1 cellular context compared by ENCODE assay signal in genomic region chr3:12663936-12664908, GRCh38.
TF ChIP-seq lines count a peak whose summit lies in the region.

Gene RAF1, minus strand, starts transcription at chr3:12664117. Its CDS starts 45,396 bp downstream, at chr3:12618721.

TF ChIP-seq in GM12878, 131 proteins besides CTCF, POLR2A, EP300 and RAD21 (continued from another document):
- TF ChIP-seq, protein P1, sequence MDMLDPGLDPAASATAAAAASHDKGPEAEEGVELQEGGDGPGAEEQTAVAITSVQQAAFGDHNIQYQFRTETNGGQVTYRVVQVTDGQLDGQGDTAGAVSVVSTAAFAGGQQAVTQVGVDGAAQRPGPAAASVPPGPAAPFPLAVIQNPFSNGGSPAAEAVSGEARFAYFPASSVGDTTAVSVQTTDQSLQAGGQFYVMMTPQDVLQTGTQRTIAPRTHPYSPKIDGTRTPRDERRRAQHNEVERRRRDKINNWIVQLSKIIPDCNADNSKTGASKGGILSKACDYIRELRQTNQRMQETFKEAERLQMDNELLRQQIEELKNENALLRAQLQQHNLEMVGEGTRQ (IDR thresholded peaks at IDR 0.05; ENCODE audit: borderline replicate concordance, low read depth, low read length): no peak
- TF ChIP-seq, protein P2, sequence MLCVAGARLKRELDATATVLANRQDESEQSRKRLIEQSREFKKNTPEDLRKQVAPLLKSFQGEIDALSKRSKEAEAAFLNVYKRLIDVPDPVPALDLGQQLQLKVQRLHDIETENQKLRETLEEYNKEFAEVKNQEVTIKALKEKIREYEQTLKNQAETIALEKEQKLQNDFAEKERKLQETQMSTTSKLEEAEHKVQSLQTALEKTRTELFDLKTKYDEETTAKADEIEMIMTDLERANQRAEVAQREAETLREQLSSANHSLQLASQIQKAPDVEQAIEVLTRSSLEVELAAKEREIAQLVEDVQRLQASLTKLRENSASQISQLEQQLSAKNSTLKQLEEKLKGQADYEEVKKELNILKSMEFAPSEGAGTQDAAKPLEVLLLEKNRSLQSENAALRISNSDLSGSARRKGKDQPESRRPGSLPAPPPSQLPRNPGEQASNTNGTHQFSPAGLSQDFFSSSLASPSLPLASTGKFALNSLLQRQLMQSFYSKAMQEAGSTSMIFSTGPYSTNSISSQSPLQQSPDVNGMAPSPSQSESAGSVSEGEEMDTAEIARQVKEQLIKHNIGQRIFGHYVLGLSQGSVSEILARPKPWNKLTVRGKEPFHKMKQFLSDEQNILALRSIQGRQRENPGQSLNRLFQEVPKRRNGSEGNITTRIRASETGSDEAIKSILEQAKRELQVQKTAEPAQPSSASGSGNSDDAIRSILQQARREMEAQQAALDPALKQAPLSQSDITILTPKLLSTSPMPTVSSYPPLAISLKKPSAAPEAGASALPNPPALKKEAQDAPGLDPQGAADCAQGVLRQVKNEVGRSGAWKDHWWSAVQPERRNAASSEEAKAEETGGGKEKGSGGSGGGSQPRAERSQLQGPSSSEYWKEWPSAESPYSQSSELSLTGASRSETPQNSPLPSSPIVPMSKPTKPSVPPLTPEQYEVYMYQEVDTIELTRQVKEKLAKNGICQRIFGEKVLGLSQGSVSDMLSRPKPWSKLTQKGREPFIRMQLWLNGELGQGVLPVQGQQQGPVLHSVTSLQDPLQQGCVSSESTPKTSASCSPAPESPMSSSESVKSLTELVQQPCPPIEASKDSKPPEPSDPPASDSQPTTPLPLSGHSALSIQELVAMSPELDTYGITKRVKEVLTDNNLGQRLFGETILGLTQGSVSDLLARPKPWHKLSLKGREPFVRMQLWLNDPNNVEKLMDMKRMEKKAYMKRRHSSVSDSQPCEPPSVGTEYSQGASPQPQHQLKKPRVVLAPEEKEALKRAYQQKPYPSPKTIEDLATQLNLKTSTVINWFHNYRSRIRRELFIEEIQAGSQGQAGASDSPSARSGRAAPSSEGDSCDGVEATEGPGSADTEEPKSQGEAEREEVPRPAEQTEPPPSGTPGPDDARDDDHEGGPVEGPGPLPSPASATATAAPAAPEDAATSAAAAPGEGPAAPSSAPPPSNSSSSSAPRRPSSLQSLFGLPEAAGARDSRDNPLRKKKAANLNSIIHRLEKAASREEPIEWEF (IDR thresholded peaks at IDR 0.05; ENCODE audit: insufficient replicate concordance, low read depth, low read length): no peak
- TF ChIP-seq, protein P3, sequence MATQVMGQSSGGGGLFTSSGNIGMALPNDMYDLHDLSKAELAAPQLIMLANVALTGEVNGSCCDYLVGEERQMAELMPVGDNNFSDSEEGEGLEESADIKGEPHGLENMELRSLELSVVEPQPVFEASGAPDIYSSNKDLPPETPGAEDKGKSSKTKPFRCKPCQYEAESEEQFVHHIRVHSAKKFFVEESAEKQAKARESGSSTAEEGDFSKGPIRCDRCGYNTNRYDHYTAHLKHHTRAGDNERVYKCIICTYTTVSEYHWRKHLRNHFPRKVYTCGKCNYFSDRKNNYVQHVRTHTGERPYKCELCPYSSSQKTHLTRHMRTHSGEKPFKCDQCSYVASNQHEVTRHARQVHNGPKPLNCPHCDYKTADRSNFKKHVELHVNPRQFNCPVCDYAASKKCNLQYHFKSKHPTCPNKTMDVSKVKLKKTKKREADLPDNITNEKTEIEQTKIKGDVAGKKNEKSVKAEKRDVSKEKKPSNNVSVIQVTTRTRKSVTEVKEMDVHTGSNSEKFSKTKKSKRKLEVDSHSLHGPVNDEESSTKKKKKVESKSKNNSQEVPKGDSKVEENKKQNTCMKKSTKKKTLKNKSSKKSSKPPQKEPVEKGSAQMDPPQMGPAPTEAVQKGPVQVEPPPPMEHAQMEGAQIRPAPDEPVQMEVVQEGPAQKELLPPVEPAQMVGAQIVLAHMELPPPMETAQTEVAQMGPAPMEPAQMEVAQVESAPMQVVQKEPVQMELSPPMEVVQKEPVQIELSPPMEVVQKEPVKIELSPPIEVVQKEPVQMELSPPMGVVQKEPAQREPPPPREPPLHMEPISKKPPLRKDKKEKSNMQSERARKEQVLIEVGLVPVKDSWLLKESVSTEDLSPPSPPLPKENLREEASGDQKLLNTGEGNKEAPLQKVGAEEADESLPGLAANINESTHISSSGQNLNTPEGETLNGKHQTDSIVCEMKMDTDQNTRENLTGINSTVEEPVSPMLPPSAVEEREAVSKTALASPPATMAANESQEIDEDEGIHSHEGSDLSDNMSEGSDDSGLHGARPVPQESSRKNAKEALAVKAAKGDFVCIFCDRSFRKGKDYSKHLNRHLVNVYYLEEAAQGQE (IDR thresholded peaks at IDR 0.05; ENCODE audit: low read depth, low read length): no peak
- TF ChIP-seq ATF2 (IDR thresholded peaks at IDR 0.05; ENCODE audit: low read length) (no peak), RCOR1 (conservative IDR thresholded peaks at IDR 0.05; ENCODE audit: low read depth, low read length) (no peak), FOXK2 (IDR thresholded peaks at IDR 0.05) (no peak; the same call in 1 of the 2 replicates), ETV6 (conservative IDR thresholded peaks at IDR 0.05 in 1 of 2, IDR thresholded peaks at IDR 0.05 in 1 of 2; ENCODE audit: borderline replicate concordance in 1 of 2, low read depth in 1 of 2) (no peak), CHD4 (IDR thresholded peaks at IDR 0.05) (no peak), IRF4 (IDR thresholded peaks at IDR 0.05; ENCODE audit: low read depth, low read length) (peak; percentile 6; the same call in 1 of the 2 replicates), EED (IDR thresholded peaks at IDR 0.05; ENCODE audit: low read depth) (no peak), EGR1 (IDR thresholded peaks at IDR 0.05; ENCODE audit: borderline replicate concordance in 1 of 2, low read depth in 2 of 2, low read length in 2 of 2) (0 out of 3 replicates have a peak, but pooled peaks of 1 of the 2 experiments have one; percentile 65), POLR2AphosphoS2 (IDR thresholded peaks at IDR 0.05; ENCODE audit: low read depth, low read length) (peak; percentile 96), STAT1 (conservative IDR thresholded peaks at IDR 0.05) (0 out of 2 replicates have a peak, but pooled peaks have one; percentile 32), SIX5 (IDR thresholded peaks at IDR 0.05; ENCODE audit: low read depth, low read length, severe bottlenecking) (peak; percentile 47), IRF3 (IDR thresholded peaks at IDR 0.05) (peak; percentile 33; the same call in 1 of the 2 replicates), CBX3 (IDR thresholded peaks at IDR 0.05; ENCODE audit: borderline replicate concordance, low read depth) (no peak), FOXM1 (IDR thresholded peaks at IDR 0.05; ENCODE audit: low read depth, low read length) (no peak), JUNB (IDR thresholded peaks at IDR 0.05) (no peak), MTA2 (IDR thresholded peaks at IDR 0.05; ENCODE audit: low read depth) (no peak), ASH2L (IDR thresholded peaks at IDR 0.05; ENCODE audit: borderline replicate concordance, low read depth) (peak; percentile 90; the same call in 1 of the 2 replicates), FOS (IDR thresholded peaks at IDR 0.05; ENCODE audit: borderline replicate concordance, extremely low read depth, insufficient read length) (no peak), EZH2 (IDR thresholded peaks at IDR 0.05; ENCODE audit: borderline replicate concordance, control insufficient read depth, low read depth, low read length) (no peak), CHD1 (IDR thresholded peaks at IDR 0.05; ENCODE audit: low read depth, low read length) (no peak), TARDBP (IDR thresholded peaks at IDR 0.05; ENCODE audit: borderline replicate concordance) (no peak), IKZF1 (conservative IDR thresholded peaks at IDR 0.05) (peak; percentile 57; the same call in 1 of the 2 replicates), YY1 (IDR thresholded peaks at IDR 0.05; ENCODE audit: low read depth, low read length) (peak; percentile 97)
- TF ChIP-seq, protein P4, sequence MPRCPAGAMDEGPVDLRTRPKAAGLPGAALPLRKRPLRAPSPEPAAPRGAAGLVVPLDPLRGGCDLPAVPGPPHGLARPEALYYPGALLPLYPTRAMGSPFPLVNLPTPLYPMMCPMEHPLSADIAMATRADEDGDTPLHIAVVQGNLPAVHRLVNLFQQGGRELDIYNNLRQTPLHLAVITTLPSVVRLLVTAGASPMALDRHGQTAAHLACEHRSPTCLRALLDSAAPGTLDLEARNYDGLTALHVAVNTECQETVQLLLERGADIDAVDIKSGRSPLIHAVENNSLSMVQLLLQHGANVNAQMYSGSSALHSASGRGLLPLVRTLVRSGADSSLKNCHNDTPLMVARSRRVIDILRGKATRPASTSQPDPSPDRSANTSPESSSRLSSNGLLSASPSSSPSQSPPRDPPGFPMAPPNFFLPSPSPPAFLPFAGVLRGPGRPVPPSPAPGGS (IDR thresholded peaks at IDR 0.05; ENCODE audit: borderline replicate concordance, insufficient read depth, low read depth, low read length, poor library complexity, severe bottlenecking): no peak
- TF ChIP-seq, protein P5, sequence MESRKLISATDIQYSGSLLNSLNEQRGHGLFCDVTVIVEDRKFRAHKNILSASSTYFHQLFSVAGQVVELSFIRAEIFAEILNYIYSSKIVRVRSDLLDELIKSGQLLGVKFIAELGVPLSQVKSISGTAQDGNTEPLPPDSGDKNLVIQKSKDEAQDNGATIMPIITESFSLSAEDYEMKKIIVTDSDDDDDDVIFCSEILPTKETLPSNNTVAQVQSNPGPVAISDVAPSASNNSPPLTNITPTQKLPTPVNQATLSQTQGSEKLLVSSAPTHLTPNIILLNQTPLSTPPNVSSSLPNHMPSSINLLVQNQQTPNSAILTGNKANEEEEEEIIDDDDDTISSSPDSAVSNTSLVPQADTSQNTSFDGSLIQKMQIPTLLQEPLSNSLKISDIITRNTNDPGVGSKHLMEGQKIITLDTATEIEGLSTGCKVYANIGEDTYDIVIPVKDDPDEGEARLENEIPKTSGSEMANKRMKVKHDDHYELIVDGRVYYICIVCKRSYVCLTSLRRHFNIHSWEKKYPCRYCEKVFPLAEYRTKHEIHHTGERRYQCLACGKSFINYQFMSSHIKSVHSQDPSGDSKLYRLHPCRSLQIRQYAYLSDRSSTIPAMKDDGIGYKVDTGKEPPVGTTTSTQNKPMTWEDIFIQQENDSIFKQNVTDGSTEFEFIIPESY (IDR thresholded peaks at IDR 0.05): 0 out of 2 replicates have a peak, but pooled peaks have one; percentile 20
- TF ChIP-seq, protein P6, sequence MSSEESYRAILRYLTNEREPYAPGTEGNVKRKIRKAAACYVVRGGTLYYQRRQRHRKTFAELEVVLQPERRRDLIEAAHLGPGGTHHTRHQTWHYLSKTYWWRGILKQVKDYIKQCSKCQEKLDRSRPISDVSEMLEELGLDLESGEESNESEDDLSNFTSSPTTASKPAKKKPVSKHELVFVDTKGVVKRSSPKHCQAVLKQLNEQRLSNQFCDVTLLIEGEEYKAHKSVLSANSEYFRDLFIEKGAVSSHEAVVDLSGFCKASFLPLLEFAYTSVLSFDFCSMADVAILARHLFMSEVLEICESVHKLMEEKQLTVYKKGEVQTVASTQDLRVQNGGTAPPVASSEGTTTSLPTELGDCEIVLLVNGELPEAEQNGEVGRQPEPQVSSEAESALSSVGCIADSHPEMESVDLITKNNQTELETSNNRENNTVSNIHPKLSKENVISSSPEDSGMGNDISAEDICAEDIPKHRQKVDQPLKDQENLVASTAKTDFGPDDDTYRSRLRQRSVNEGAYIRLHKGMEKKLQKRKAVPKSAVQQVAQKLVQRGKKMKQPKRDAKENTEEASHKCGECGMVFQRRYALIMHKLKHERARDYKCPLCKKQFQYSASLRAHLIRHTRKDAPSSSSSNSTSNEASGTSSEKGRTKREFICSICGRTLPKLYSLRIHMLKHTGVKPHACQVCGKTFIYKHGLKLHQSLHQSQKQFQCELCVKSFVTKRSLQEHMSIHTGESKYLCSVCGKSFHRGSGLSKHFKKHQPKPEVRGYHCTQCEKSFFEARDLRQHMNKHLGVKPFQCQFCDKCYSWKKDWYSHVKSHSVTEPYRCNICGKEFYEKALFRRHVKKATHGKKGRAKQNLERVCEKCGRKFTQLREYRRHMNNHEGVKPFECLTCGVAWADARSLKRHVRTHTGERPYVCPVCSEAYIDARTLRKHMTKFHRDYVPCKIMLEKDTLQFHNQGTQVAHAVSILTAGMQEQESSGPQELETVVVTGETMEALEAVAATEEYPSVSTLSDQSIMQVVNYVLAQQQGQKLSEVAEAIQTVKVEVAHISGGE (CRISPR knock-in tag; IDR thresholded peaks at IDR 0.05): no peak
- TF ChIP-seq, protein P7, sequence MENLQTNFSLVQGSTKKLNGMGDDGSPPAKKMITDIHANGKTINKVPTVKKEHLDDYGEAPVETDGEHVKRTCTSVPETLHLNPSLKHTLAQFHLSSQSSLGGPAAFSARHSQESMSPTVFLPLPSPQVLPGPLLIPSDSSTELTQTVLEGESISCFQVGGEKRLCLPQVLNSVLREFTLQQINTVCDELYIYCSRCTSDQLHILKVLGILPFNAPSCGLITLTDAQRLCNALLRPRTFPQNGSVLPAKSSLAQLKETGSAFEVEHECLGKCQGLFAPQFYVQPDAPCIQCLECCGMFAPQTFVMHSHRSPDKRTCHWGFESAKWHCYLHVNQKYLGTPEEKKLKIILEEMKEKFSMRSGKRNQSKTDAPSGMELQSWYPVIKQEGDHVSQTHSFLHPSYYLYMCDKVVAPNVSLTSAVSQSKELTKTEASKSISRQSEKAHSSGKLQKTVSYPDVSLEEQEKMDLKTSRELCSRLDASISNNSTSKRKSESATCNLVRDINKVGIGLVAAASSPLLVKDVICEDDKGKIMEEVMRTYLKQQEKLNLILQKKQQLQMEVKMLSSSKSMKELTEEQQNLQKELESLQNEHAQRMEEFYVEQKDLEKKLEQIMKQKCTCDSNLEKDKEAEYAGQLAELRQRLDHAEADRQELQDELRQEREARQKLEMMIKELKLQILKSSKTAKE (IDR thresholded peaks at IDR 0.05; ENCODE audit: low read depth, poor library complexity, severe bottlenecking): peak; percentile 18
- TF ChIP-seq, protein P8, sequence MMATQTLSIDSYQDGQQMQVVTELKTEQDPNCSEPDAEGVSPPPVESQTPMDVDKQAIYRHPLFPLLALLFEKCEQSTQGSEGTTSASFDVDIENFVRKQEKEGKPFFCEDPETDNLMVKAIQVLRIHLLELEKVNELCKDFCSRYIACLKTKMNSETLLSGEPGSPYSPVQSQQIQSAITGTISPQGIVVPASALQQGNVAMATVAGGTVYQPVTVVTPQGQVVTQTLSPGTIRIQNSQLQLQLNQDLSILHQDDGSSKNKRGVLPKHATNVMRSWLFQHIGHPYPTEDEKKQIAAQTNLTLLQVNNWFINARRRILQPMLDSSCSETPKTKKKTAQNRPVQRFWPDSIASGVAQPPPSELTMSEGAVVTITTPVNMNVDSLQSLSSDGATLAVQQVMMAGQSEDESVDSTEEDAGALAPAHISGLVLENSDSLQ (IDR thresholded peaks at IDR 0.05): peak; percentile 31; the same call in 1 of the 2 replicates
TF ChIP-seq in GM12878: peak in this region for 54.
